17 cellular contexts compared by ENCODE assay signal in genomic region chr13:41501281-41501680, GRCh38. TPM values are rescaled to one million over a fixed set of nuclear protein-coding genes. Genes with fewer than 3 reads are reported as not detected.
DNase-seq lines count a peak whose midpoint lies in the region; ATAC-seq and TF ChIP-seq lines count a peak whose summit lies in the region.
"Had no signal": no experiment of that assay in that cellular context is flagged by ENCODE, and none has a peak within 500 bp of the region (broad histone marks: within the 10 kb centered on the region; RNA-seq: fewer than 3 reads in every experiment).

No MANE protein-coding gene starts in this region.

- H3K27ac ChIP-seq in KOPT-K1 (ENCODE audit: low read depth, low read length, poor library complexity, severe bottlenecking), result peak overlapping the region; percentile 76
- H3K27ac ChIP-seq: dorsolateral prefrontal cortex, left lung, neutrophil, thyroid gland had no signal

- peaks cover 26% of the 10 kb centered on the region for H3K9me3 Mint-ChIP-seq in activated CD4-positive, alpha-beta T cell treated with anti-CD3 and anti-CD28 coated beads, Interleukin-2, amount 10 ng/mL, durations not matched to agents 7 days and 5 days
- H3K9me3 Mint-ChIP-seq in T-cell (peaks cover 0 to 15% (median 8%) of the 10 kb centered on the region in 3 donors), osteocyte (ENCODE audit: unreplicated experiment) (peaks cover 13% of the 10 kb centered on the region)

- no peak for DNase-seq in activated CD4-positive, alpha-beta T cell treated with anti-CD3 and anti-CD28 coated beads, Interleukin-2, amount 10 ng/mL, durations not matched to agents 7 days and 5 days
- DNase-seq in activated CD4-positive, alpha-beta T cell treated with anti-CD3 and anti-CD28 coated beads for 4 hours, result no peak
- DNase-seq in T-cell (no peak), osteocyte (ENCODE audit: extremely low spot score, unreplicated experiment) (peak; percentile 34), NCI-H748 treated with DMSO at 0.1 percent for 48 hours (lab: John Stamatoyannopoulos, UW) (no peak), amygdala (lab: John Stamatoyannopoulos, UW) (no peak)
- DNase-seq: dorsolateral prefrontal cortex, left lung, NCI-H1105 treated with DMSO at 0.1 percent for 48 hours, NCI-H69, retina, thyroid gland had no signal

- H3K36me3 Mint-ChIP-seq in activated CD4-positive, alpha-beta T cell treated with anti-CD3 and anti-CD28 coated beads, Interleukin-2, amount 10 ng/mL, durations not matched to agents 7 days and 5 days (ENCODE audit: low read depth), result peaks cover 19% of the 10 kb centered on the region
- H3K36me3 Mint-ChIP-seq in T-cell (peaks cover 15% of the 10 kb centered on the region), osteocyte (ENCODE audit: unreplicated experiment) (no peaks in the 10 kb centered on the region)

- CTCF ChIA-PET in activated CD4-positive, alpha-beta T cell treated with anti-CD3 and anti-CD28 coated beads, Interleukin-2, amount 10 ng/mL, durations not matched to agents 7 days and 5 days (lab: Charles Lee), result interaction anchor here (0.8 to 1.7 kb wide), 3 partner anchors 11 to 38 kb away, joined by 3 to 5 read pairs (median 4); no protein-coding TSS in a partner anchor
- CTCF ChIA-PET in T-cell (lab: Charles Lee), result interaction anchor here in 1 of 2 donors (1.2 kb wide), 1 partner anchor 42 kb away, joined by 5 read pairs; no protein-coding TSS in a partner anchor

- ATAC-seq in T-cell (replicated peaks in 1 of 4) (no peak), HG02970 (IDR thresholded peaks at IDR 0.05; ENCODE audit: low FRiP score, unreplicated experiment) (no peak)

- H3K36me3 ChIP-seq in KOPT-K1 (ENCODE audit: insufficient read depth, low read length), result no peaks in the 10 kb centered on the region
- H3K36me3 ChIP-seq: left lung, neutrophil, thyroid gland had no signal

- no peak for TF ChIP-seq CTCF in osteocyte (IDR thresholded peaks at IDR 0.05)

- no peak overlapping the region for H3K4me3 Mint-ChIP-seq in activated CD4-positive, alpha-beta T cell treated with anti-CD3 and anti-CD28 coated beads, Interleukin-2, amount 10 ng/mL, durations not matched to agents 7 days and 5 days
- H3K4me3 Mint-ChIP-seq in T-cell, result peak overlapping the region in 1 of 3 donors; percentile 58
- H3K4me3 Mint-ChIP-seq in osteocyte (ENCODE audit: unreplicated experiment), result no peak overlapping the region

- H3K9me3 ChIP-seq in KOPT-K1 (ENCODE audit: insufficient read depth, low read length, poor library complexity, severe bottlenecking), result peaks cover 15% of the 10 kb centered on the region
- H3K9me3 ChIP-seq: thyroid gland had no signal

- H3K4me1 Mint-ChIP-seq in activated CD4-positive, alpha-beta T cell treated with anti-CD3 and anti-CD28 coated beads, Interleukin-2, amount 10 ng/mL, durations not matched to agents 7 days and 5 days, result peaks cover 63% of the 10 kb centered on the region
- peaks cover 62 to 74% (median 73%) of the 10 kb centered on the region in 3 donors for H3K4me1 Mint-ChIP-seq in T-cell
- H3K4me1 Mint-ChIP-seq in osteocyte (ENCODE audit: unreplicated experiment), result no peaks in the 10 kb centered on the region

- POLR2A ChIA-PET in activated CD4-positive, alpha-beta T cell treated with anti-CD3 and anti-CD28 coated beads, Interleukin-2, amount 10 ng/mL, durations not matched to agents 7 days and 5 days (lab: Charles Lee), result no interaction called here
- POLR2A ChIA-PET in T-cell (lab: Charles Lee), result no interaction called here

- H3K27me3 Mint-ChIP-seq in activated CD4-positive, alpha-beta T cell treated with anti-CD3 and anti-CD28 coated beads, Interleukin-2, amount 10 ng/mL, durations not matched to agents 7 days and 5 days, result no peaks in the 10 kb centered on the region
- H3K27me3 Mint-ChIP-seq in T-cell, result no peaks in the 10 kb centered on the region
- peaks cover 18% of the 10 kb centered on the region for H3K27me3 Mint-ChIP-seq in osteocyte (ENCODE audit: unreplicated experiment)

- peak overlapping the region; percentile 80 for H3K27ac Mint-ChIP-seq in activated CD4-positive, alpha-beta T cell treated with anti-CD3 and anti-CD28 coated beads, Interleukin-2, amount 10 ng/mL, durations not matched to agents 7 days and 5 days
- H3K27ac Mint-ChIP-seq in T-cell (peak overlapping the region; percentile 94 to 95), osteocyte (ENCODE audit: unreplicated experiment) (no peak overlapping the region)
- H3K27ac Mint-ChIP-seq: activated T-cell treated with anti-CD3 and anti-CD28 coated beads, Interleukin-2, amount 50 U/mL, for 72 hours had no signal

RNA-seq across cellular contexts. Expression of gene RGCC, which starts 43.9 kb away (rescaled TPM):
- total RNA-seq in activated CD4-positive, alpha-beta T cell treated with anti-CD3 and anti-CD28 coated beads, Interleukin-2, amount 10 ng/mL, durations not matched to agents 7 days and 5 days, result 10 to 100 TPM; 39.2 to 40.8 TPM
- 100 to 1,000 TPM; 151 to 515 (median 166) TPM for total RNA-seq in T-cell
- total RNA-seq in osteocyte, result 1.3 and 1.6 TPM in 2 replicates
- total RNA-seq: A172 had no signal

Comparison
In these comparisons a context has a peak if more than half of its experiments do, and no peak if none do; other contexts are left out.
1. RNA of gene RGCC, which starts 43.9 kb away (total RNA-seq): 151 to 515 TPM in T-cell and 39.2 to 40.8 TPM in activated CD4-positive, alpha-beta T cell treated with anti-CD3 and anti-CD28 coated beads, Interleukin-2, amount 10 ng/mL, durations not matched to agents 7 days and 5 days; 1.3 to 1.6 TPM in osteocyte; every median in the first group is over 10 times any median in the second.